Comparison of ENCODE assay signal across 15 cellular contexts in the genomic region with DNA sequence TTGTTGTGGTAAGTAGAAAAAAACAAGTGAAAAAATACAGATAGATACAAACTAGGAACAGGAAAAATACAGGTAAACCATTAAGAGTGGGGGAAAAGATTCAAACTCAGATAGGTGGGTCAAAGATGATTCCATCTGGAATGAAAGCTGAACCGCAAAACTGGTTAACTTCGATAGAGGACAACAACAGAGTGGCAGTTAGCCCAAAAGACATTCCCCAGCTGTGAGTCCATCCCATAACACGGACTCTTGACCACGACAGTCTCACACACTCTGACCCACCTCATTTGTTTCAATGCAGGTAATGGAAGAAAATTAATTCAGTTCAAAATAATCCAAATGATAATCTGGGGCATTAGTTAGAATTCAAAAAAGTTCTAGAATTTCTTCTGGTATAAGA. TPM values are rescaled to one million over a fixed set of nuclear protein-coding genes. Genes with fewer than 3 reads are reported as not detected.
DNase-seq lines count a peak whose midpoint lies in the region; ATAC-seq, FAIRE-seq and TF ChIP-seq lines count a peak whose summit lies in the region.
"Had no signal": no experiment of that assay in that cellular context is flagged by ENCODE, and none has a peak within 500 bp of the region (broad histone marks: within the 10 kb centered on the region; RNA-seq: fewer than 3 reads in every experiment).

No MANE protein-coding gene starts in this region.

- H3K9me2 ChIP-seq in GM23338 (ENCODE audit: insufficient read depth) = no peaks in the 10 kb centered on the region

- H3K27ac Mint-ChIP-seq in activated T-cell treated with anti-CD3 and anti-CD28 coated beads, Interleukin-2, amount 50 U/mL, for 24 hours = peak overlapping the region; percentile 32
- H3K27ac Mint-ChIP-seq in astrocyte (ENCODE audit: unreplicated experiment) (no peak overlapping the region), endodermal cell (peak overlapping the region; percentile 0), GM23338 (no peak overlapping the region)
- H3K27ac Mint-ChIP-seq: IgD-negative memory B cell had no signal

- H4K20me1 ChIP-seq in astrocyte (ENCODE audit: insufficient read depth, low read length) (peaks cover 26% of the 10 kb centered on the region), GM23338 (replicated peaks; ENCODE audit: insufficient read depth) (peaks cover 25% of the 10 kb centered on the region)

- TF ChIP-seq CTCF in astrocyte (IDR thresholded peaks at IDR 0.05; ENCODE audit: insufficient read depth, low read depth, low read length) (no peak), endodermal cell (conservative IDR thresholded peaks at IDR 0.05) (no peak), GM23338 (conservative IDR thresholded peaks at IDR 0.05; ENCODE audit: low read depth in 2 of 2) (no peak)

- H3K27ac ChIP-seq in astrocyte (ENCODE audit: low read depth, low read length) = no peak overlapping the region
- no peak overlapping the region for H3K27ac ChIP-seq in endodermal cell (ENCODE audit: low read depth, low read length)
- no peak overlapping the region for H3K27ac ChIP-seq in GM23338 (ENCODE audit: low read depth)
- H3K27ac ChIP-seq: BLaER1 had no signal

- H2AFZ ChIP-seq in astrocyte (ENCODE audit: low read depth, low read length) (no peak overlapping the region), GM23338 (no peak overlapping the region)

- H3K9ac ChIP-seq in astrocyte (ENCODE audit: low read length) (no peak overlapping the region), endodermal cell (ENCODE audit: extremely low read depth, low read length, poor library complexity, severe bottlenecking) (no peak overlapping the region)
- H3K9ac ChIP-seq: BLaER1 had no signal

- no peak overlapping the region for H3K4me3 Mint-ChIP-seq in activated T-cell treated with anti-CD3 and anti-CD28 coated beads, Interleukin-2, amount 50 U/mL, for 24 hours
- no peak overlapping the region for H3K4me3 Mint-ChIP-seq in astrocyte (ENCODE audit: unreplicated experiment)
- H3K4me3 Mint-ChIP-seq in endodermal cell = no peak overlapping the region
- H3K4me3 Mint-ChIP-seq in GM23338 = no peak overlapping the region
- H3K4me3 Mint-ChIP-seq: CD8-positive, alpha-beta memory T cell; IgD-negative memory B cell had no signal

- no peak for FAIRE-seq in astrocyte (lab: Jason Lieb, UNC)
- FAIRE-seq: GM19239 had no signal

- H3K36me3 Mint-ChIP-seq in activated T-cell treated with anti-CD3 and anti-CD28 coated beads, Interleukin-2, amount 50 U/mL, for 24 hours (ENCODE audit: low read depth) = peaks cover 43% of the 10 kb centered on the region
- no peaks in the 10 kb centered on the region for H3K36me3 Mint-ChIP-seq in astrocyte (ENCODE audit: low read depth, unreplicated experiment)
- peaks cover 49% of the 10 kb centered on the region for H3K36me3 Mint-ChIP-seq in endodermal cell (ENCODE audit: low read depth)
- peaks cover 62% of the 10 kb centered on the region for H3K36me3 Mint-ChIP-seq in GM23338 (ENCODE audit: low read depth)

- H3K4me1 ChIP-seq in astrocyte (ENCODE audit: insufficient read depth, low read length) (peaks cover 3% of the 10 kb centered on the region), endodermal cell (ENCODE audit: control insufficient read depth, insufficient read depth, low read length) (no peaks in the 10 kb centered on the region), GM23338 (ENCODE audit: insufficient read depth) (no peaks in the 10 kb centered on the region)
- H3K4me1 ChIP-seq: BLaER1, Caco-2 had no signal

- no peak for DNase-seq in activated T-cell treated with anti-CD3 and anti-CD28 coated beads, Interleukin-2, amount 50 U/mL, for 24 hours
- DNase-seq in activated T-cell treated with anti-CD3 and anti-CD28 coated beads for 4 hours (no peak), astrocyte (ENCODE audit: low read depth) (peak; percentile 27), endodermal cell (no peak), GM23338 (ENCODE audit: low spot score) (no peak), H7 (no peak)
- DNase-seq: 8988T; AML-193; Caco-2; CD8-positive, alpha-beta memory T cell; DMS53 had no signal

- H3K79me2 ChIP-seq in astrocyte (ENCODE audit: insufficient read depth, low read length) (no peaks in the 10 kb centered on the region), GM23338 (replicated peaks; ENCODE audit: insufficient read depth) (peaks cover 10% of the 10 kb centered on the region; the same call in 1 of the 2 replicates)

- H3K36me3 ChIP-seq in astrocyte (ENCODE audit: insufficient read depth, low read length) (peaks cover 47% of the 10 kb centered on the region), endodermal cell (ENCODE audit: control insufficient read depth, insufficient read depth, low read length) (peaks cover 89% of the 10 kb centered on the region), GM23338 (ENCODE audit: insufficient read depth) (peaks cover 70% of the 10 kb centered on the region), H7 (replicated peaks; ENCODE audit: control insufficient read depth, insufficient read depth, low read length) (peaks cover 47% of the 10 kb centered on the region)

- 85% methylated on average over 2 to 4 of the region's 4 CpGs for WGBS in endodermal cell (ENCODE audit: insufficient coverage in 1 of 2, insufficient read length in 1 of 2), 2 experiments

- H3K9me3 Mint-ChIP-seq in activated T-cell treated with anti-CD3 and anti-CD28 coated beads, Interleukin-2, amount 50 U/mL, for 24 hours = no peaks in the 10 kb centered on the region
- H3K9me3 Mint-ChIP-seq in astrocyte (ENCODE audit: unreplicated experiment) = no peaks in the 10 kb centered on the region
- no peaks in the 10 kb centered on the region for H3K9me3 Mint-ChIP-seq in endodermal cell
- no peaks in the 10 kb centered on the region for H3K9me3 Mint-ChIP-seq in GM23338
- H3K9me3 Mint-ChIP-seq: CD8-positive, alpha-beta memory T cell; IgD-negative memory B cell had no signal

- no peak overlapping the region for H3K4me2 ChIP-seq in astrocyte (ENCODE audit: low read length)
- no peak overlapping the region for H3K4me2 ChIP-seq in GM23338
- H3K4me2 ChIP-seq: BLaER1 had no signal

- H3K27me3 Mint-ChIP-seq in activated T-cell treated with anti-CD3 and anti-CD28 coated beads, Interleukin-2, amount 50 U/mL, for 24 hours = no peaks in the 10 kb centered on the region
- H3K27me3 Mint-ChIP-seq in astrocyte (ENCODE audit: low read depth, unreplicated experiment) (no peaks in the 10 kb centered on the region), endodermal cell (ENCODE audit: insufficient read depth) (no peaks in the 10 kb centered on the region), GM23338 (ENCODE audit: insufficient read depth, low read depth, poor library complexity) (no peaks in the 10 kb centered on the region)
- H3K27me3 Mint-ChIP-seq: CD8-positive, alpha-beta memory T cell; IgD-negative memory B cell had no signal

- H3K27me3 ChIP-seq in astrocyte (ENCODE audit: insufficient read depth, low read length) = no peaks in the 10 kb centered on the region
- H3K27me3 ChIP-seq in endodermal cell (ENCODE audit: control insufficient read depth, insufficient read depth, low read length, poor library complexity, severe bottlenecking) = no peaks in the 10 kb centered on the region
- no peaks in the 10 kb centered on the region for H3K27me3 ChIP-seq in GM23338 (ENCODE audit: insufficient read depth)
- no peaks in the 10 kb centered on the region for H3K27me3 ChIP-seq in H7 (ENCODE audit: control insufficient read depth, insufficient read depth, low read length)
- H3K27me3 ChIP-seq: BLaER1 had no signal

- no peak for ATAC-seq in GM18870 (IDR thresholded peaks at IDR 0.05; ENCODE audit: unreplicated experiment)
- ATAC-seq in GM23338 = no peak

- no peaks in the 10 kb centered on the region for H3K9me3 ChIP-seq in astrocyte (ENCODE audit: insufficient read depth, low read depth, low read length)
- H3K9me3 ChIP-seq in endodermal cell (ENCODE audit: control insufficient read depth, low read length) = no peaks in the 10 kb centered on the region
- H3K9me3 ChIP-seq: BLaER1, Caco-2 had no signal

- H3K4me1 Mint-ChIP-seq in activated T-cell treated with anti-CD3 and anti-CD28 coated beads, Interleukin-2, amount 50 U/mL, for 24 hours (ENCODE audit: low read depth) = peaks cover 2% of the 10 kb centered on the region
- H3K4me1 Mint-ChIP-seq in astrocyte (ENCODE audit: low read depth, unreplicated experiment) (no peaks in the 10 kb centered on the region), endodermal cell (no peaks in the 10 kb centered on the region), GM23338 (no peaks in the 10 kb centered on the region)

- no peaks in the 10 kb centered on the region for H3F3A ChIP-seq in GM23338 (replicated peaks; ENCODE audit: low read depth)

- no peak overlapping the region for H3K4me3 ChIP-seq in astrocyte (ENCODE audit: insufficient read depth, low read depth, low read length)
- no peak overlapping the region for H3K4me3 ChIP-seq in endodermal cell (ENCODE audit: low read length)
- H3K4me3 ChIP-seq in GM23338 = no peak overlapping the region
- no peak overlapping the region for H3K4me3 ChIP-seq in H7 (ENCODE audit: insufficient read depth, low read depth, low read length)
- H3K4me3 ChIP-seq: BLaER1 had no signal

TF ChIP-seq in GM23338, 12 proteins besides CTCF, POLR2A, EP300 and RAD21 (continues in another document):
- TF ChIP-seq, protein P1, sequence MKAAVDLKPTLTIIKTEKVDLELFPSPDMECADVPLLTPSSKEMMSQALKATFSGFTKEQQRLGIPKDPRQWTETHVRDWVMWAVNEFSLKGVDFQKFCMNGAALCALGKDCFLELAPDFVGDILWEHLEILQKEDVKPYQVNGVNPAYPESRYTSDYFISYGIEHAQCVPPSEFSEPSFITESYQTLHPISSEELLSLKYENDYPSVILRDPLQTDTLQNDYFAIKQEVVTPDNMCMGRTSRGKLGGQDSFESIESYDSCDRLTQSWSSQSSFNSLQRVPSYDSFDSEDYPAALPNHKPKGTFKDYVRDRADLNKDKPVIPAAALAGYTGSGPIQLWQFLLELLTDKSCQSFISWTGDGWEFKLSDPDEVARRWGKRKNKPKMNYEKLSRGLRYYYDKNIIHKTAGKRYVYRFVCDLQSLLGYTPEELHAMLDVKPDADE (IDR thresholded peaks at IDR 0.05) = no peak
- TF ChIP-seq POLR2AphosphoS5 (IDR thresholded peaks at IDR 0.05; ENCODE audit: low read depth) (no peak), ZNF114 (CRISPR knock-in tag; IDR thresholded peaks at IDR 0.05) (no peak), NANOG (IDR thresholded peaks at IDR 0.05; ENCODE audit: borderline replicate concordance) (no peak), EZH2 (IDR thresholded peaks at IDR 0.05; ENCODE audit: low read depth, unreplicated experiment) (no peak), ZNF331 (CRISPR knock-in tag; IDR thresholded peaks at IDR 0.05; ENCODE audit: low read depth) (no peak)

RNA-seq across cellular contexts. Expression of a gene that starts 13.5 kb away (rescaled TPM):
- 61.2 and 63.2 TPM in 2 replicates for total RNA-seq in astrocyte
- total RNA-seq in endodermal cell = 10 to 100 TPM; 66.8 to 77.1 TPM
- 54.9 TPM for polyA plus RNA-seq in endodermal cell (2013, experiment 1 of 2)
- 50.6 TPM for polyA plus RNA-seq in endodermal cell (2013, experiment 2 of 2)
- total RNA-seq in GM23338 (2014; rRNA removed; shearing (Covaris generic)) = 158 and 203 TPM in 2 replicates
- polyA plus RNA-seq in GM23338 (2016; fragmentation: Nextera tagmentation; extraction: Ambion mirVana) = 49.1 and 49.9 TPM in 2 replicates
- 120 and 125 TPM in 2 replicates for total RNA-seq in H7 (2014; rRNA removed; shearing (Covaris generic))

Comparison
In these comparisons a context has a peak if more than half of its experiments do, and no peak if none do; other contexts are left out.
1. H3K27ac Mint-ChIP-seq: peak in activated T-cell treated with anti-CD3 and anti-CD28 coated beads, Interleukin-2, amount 50 U/mL, for 24 hours (single experiment) and endodermal cell (single experiment); none in astrocyte (single experiment) and GM23338 (single experiment).